In genomic region chr12:76348079-76348901, GRCh38 we compare ENCODE assay signal across 8 cellular contexts. TPM values are rescaled to one million over a fixed set of nuclear protein-coding genes. Genes with fewer than 3 reads are reported as not detected.
A peak's percentile ranks its signal among the peaks of the same experiment; 100 is the strongest.
DNase-seq lines count a peak whose midpoint lies in the region; ATAC-seq and TF ChIP-seq lines count a peak whose summit lies in the region.

BBS10 (minus strand) TSS chr12:76348415; CDS start chr12:76348358, 57 bp downstream.

- peaks cover 1% of the 10 kb centered on the region for H3K36me3 Mint-ChIP-seq in activated naive CD8-positive, alpha-beta T cell treated with anti-CD3 and anti-CD28 coated beads, Interleukin-2, amount 10 ng/mL, durations not matched to agents 7 days and 5 days

- peak within 1 kb of the TSS; percentile 93 for H3K4me3 Mint-ChIP-seq in activated naive CD8-positive, alpha-beta T cell treated with anti-CD3 and anti-CD28 coated beads, Interleukin-2, amount 10 ng/mL, durations not matched to agents 7 days and 5 days

- peak within 1 kb of the TSS; percentile 8 for H3K9ac ChIP-seq in parathyroid adenoma

- H3K9me3 ChIP-seq in parathyroid adenoma (ENCODE audit: control insufficient read depth, low read length), result no peaks in the 10 kb centered on the region
- H3K9me3 ChIP-seq in tibial nerve, result no peaks in the 10 kb centered on the region

- TF ChIP-seq EP300 in tibial nerve (IDR thresholded peaks at IDR 0.05), result peak; percentile 16 to 82

- H3K9me3 Mint-ChIP-seq in activated naive CD8-positive, alpha-beta T cell treated with anti-CD3 and anti-CD28 coated beads, Interleukin-2, amount 10 ng/mL, durations not matched to agents 7 days and 5 days, result no peaks in the 10 kb centered on the region

- peak within 1 kb of the TSS; percentile 96 for H2AFZ ChIP-seq in parathyroid adenoma

- no peaks in the 10 kb centered on the region for H3K79me2 ChIP-seq in parathyroid adenoma

- H3K4me1 Mint-ChIP-seq in activated naive CD8-positive, alpha-beta T cell treated with anti-CD3 and anti-CD28 coated beads, Interleukin-2, amount 10 ng/mL, durations not matched to agents 7 days and 5 days, result peaks cover 14% of the 10 kb centered on the region

- H3K27ac ChIP-seq in parathyroid adenoma (peak within 1 kb of the TSS; percentile 69), tibial nerve (peak within 1 kb of the TSS; percentile 60 to 95 (median 88))

- H3K4me2 ChIP-seq in parathyroid adenoma (ENCODE audit: low read length), result peak within 1 kb of the TSS; percentile 93

- TF ChIP-seq CTCF in parathyroid adenoma (IDR thresholded peaks at IDR 0.05), result peak; percentile 30
- peak; percentile 16 to 70 (median 32) for TF ChIP-seq CTCF in tibial nerve (IDR thresholded peaks at IDR 0.05)

- TF ChIP-seq POLR2A in GM10847 (IDR thresholded peaks at IDR 0.05; ENCODE audit: extremely low read depth, insufficient read length), result peak; percentile 77
- peak; percentile 62 to 66 for TF ChIP-seq POLR2A in tibial nerve (IDR thresholded peaks at IDR 0.05)

- POLR2A ChIA-PET in activated naive CD8-positive, alpha-beta T cell treated with anti-CD3 and anti-CD28 coated beads, Interleukin-2, amount 10 ng/mL, durations not matched to agents 7 days and 5 days (lab: Charles Lee), result interaction anchor here (0.7 to 2.5 kb wide), 4 partner anchors 9 to 264 kb away, joined by 3 to 14 read pairs (median 8); partner anchors contain the start of genes NAP1L1 and OSBPL8

- H3K27ac Mint-ChIP-seq in activated naive CD8-positive, alpha-beta T cell treated with anti-CD3 and anti-CD28 coated beads, Interleukin-2, amount 10 ng/mL, durations not matched to agents 7 days and 5 days, result peak within 1 kb of the TSS; percentile 87

- H3K36me3 ChIP-seq in parathyroid adenoma (ENCODE audit: control insufficient read depth, insufficient read depth, low read length) (no peaks in the 10 kb centered on the region), tibial nerve (no peaks in the 10 kb centered on the region)

- DNase-seq in NCI-H1048 (lab: John Stamatoyannopoulos, UW), result peak; percentile 54
- DNase-seq in SKM-1 (lab: John Stamatoyannopoulos, UW; ENCODE audit: unreplicated experiment), result peak; percentile 72
- peak; percentile 81 for DNase-seq in activated naive CD8-positive, alpha-beta T cell treated with anti-CD3 and anti-CD28 coated beads, Interleukin-2, amount 10 ng/mL, durations not matched to agents 7 days and 5 days
- DNase-seq in Right ventricle myocardium superior, result peak; percentile 94
- peak; percentile 71 to 75 for DNase-seq in tibial nerve (ENCODE audit: low spot score in 2 of 2)

- whole genome bisulfite sequencing in tibial nerve, 2 donors, result 1% methylated on average over 48 to 49 of the region's 49 CpGs

- intact Hi-C loops in Right ventricle myocardium superior (cut with DNase I), result no loop called here

- H3K27me3 Mint-ChIP-seq in activated naive CD8-positive, alpha-beta T cell treated with anti-CD3 and anti-CD28 coated beads, Interleukin-2, amount 10 ng/mL, durations not matched to agents 7 days and 5 days, result no peaks in the 10 kb centered on the region

- H3K27me3 ChIP-seq in parathyroid adenoma (ENCODE audit: control insufficient read depth, insufficient read depth, low read length), result no peaks in the 10 kb centered on the region
- H3K27me3 ChIP-seq in tibial nerve, result no peaks in the 10 kb centered on the region

- peak within 1 kb of the TSS; percentile 91 for H3K4me3 ChIP-seq in parathyroid adenoma (ENCODE audit: low read depth, low read length)
- peak within 1 kb of the TSS; percentile 47 to 87 (median 68) for H3K4me3 ChIP-seq in tibial nerve

- peaks cover 3% of the 10 kb centered on the region for H3K4me1 ChIP-seq in parathyroid adenoma
- peaks cover 0 to 39% (median 16%) of the 10 kb centered on the region in 4 donors for H3K4me1 ChIP-seq in tibial nerve

- peak; percentile 97 for ATAC-seq in HG02588 (IDR thresholded peaks at IDR 0.05; ENCODE audit: unreplicated experiment)
- ATAC-seq in activated naive CD8-positive, alpha-beta T cell treated with anti-CD3 and anti-CD28 coated beads, Interleukin-2, amount 10 ng/mL, durations not matched to agents 7 days and 5 days (ENCODE audit: low read depth), result peak; percentile 95
- ATAC-seq in Right ventricle myocardium superior (ENCODE audit: poor library complexity), result peak; percentile 98

RNA-seq across cellular contexts. Expression of gene BBS10, which starts in this region (rescaled TPM):
- total RNA-seq in activated naive CD8-positive, alpha-beta T cell treated with anti-CD3 and anti-CD28 coated beads, Interleukin-2, amount 10 ng/mL, durations not matched to agents 7 days and 5 days, result 1 to 10 TPM; 5.8 to 7.1 TPM
- total RNA-seq in Right ventricle myocardium superior (8.0 TPM), tibial nerve (10 to 100 TPM; 10.8 to 22.0 (median 17.6) TPM)

Comparison
In these comparisons a context has a peak if more than half of its experiments do, and no peak if none do; other contexts are left out.
1. Peak in every context shown above with its lines: DNase-seq, ATAC-seq, H3K4me3 ChIP-seq and H3K27ac ChIP-seq.